In genomic region chr16:66418165-66418962, GRCh38 we compare ENCODE assay signal across 19 cellular contexts. TPM values are rescaled to one million over a fixed set of nuclear protein-coding genes. Genes with fewer than 3 reads are reported as not detected.
DNase-seq lines count a peak whose midpoint lies in the region; ATAC-seq and TF ChIP-seq lines count a peak whose summit lies in the region.
"Had no signal": no experiment of that assay in that cellular context is flagged by ENCODE, and none has a peak within 500 bp of the region (broad histone marks: within the 10 kb centered on the region; RNA-seq: fewer than 3 reads in every experiment).

No MANE protein-coding gene starts in this region.

- no peak overlapping the region for H3K4me3 Mint-ChIP-seq in type B pancreatic cell

- no peak overlapping the region for H3K4me3 ChIP-seq in NB4 (ENCODE audit: low read depth, low read length)
- H3K4me3 ChIP-seq in PC-9: no peak overlapping the region
- H3K4me3 ChIP-seq in tibial artery: no peak overlapping the region

- DNase-seq in NB4 (ENCODE audit: low read depth) (peak; percentile 28), PC-9 (no peak), foreskin keratinocyte (no peak), type B pancreatic cell (ENCODE audit: extremely low spot score, unreplicated experiment) (peak; percentile 32), tibial artery (no peak), NCI-H1417 (lab: John Stamatoyannopoulos, UW) (no peak), HUDEP-2 (lab: John Stamatoyannopoulos, UW; ENCODE audit: unreplicated experiment in 76 of 76) (no peak)
- DNase-seq: BE2C; Calu3; CD4-positive, alpha-beta memory T cell; DMS53; NCI-H1105; NCI-H187; NCI-H345; NCI-H69 had no signal

- intact Hi-C loops in PC-9 (cut with micrococcal nuclease; ENCODE audit: unreplicated experiment): no loop called here
- intact Hi-C loops in tibial artery (cut with DNase I; ENCODE audit: low total_unique reads): no loop called here

- CTCF ChIA-PET in PC-9 (lab: Charles Lee): no interaction called here

- H3K27me3 Mint-ChIP-seq in type B pancreatic cell: peaks cover 32% of the 10 kb centered on the region

- H3K27ac ChIP-seq in PC-9 (0 out of 2 replicates have a peak overlapping the region, but pooled peaks have one; percentile 71), foreskin keratinocyte (peak overlapping the region; percentile 36), tibial artery (no peak overlapping the region)

- H3K9me3 Mint-ChIP-seq in type B pancreatic cell: no peaks in the 10 kb centered on the region

- H3K36me3 Mint-ChIP-seq in type B pancreatic cell: no peaks in the 10 kb centered on the region
- H3K36me3 Mint-ChIP-seq: CD4-positive, alpha-beta memory T cell had no signal

- H3K27me3 ChIP-seq in PC-9 (ENCODE audit: insufficient read depth, low read depth) (no peaks in the 10 kb centered on the region), foreskin keratinocyte (peaks cover 10% of the 10 kb centered on the region), tibial artery (peaks cover 0 to 20% of the 10 kb centered on the region in 2 donors)

- H3K4me1 ChIP-seq in PC-9 (replicated peaks; ENCODE audit: insufficient read depth) (peaks cover 19% of the 10 kb centered on the region), foreskin keratinocyte (peaks cover 6% of the 10 kb centered on the region), tibial artery (no peaks in the 10 kb centered on the region)
- H3K4me1 ChIP-seq: BE2C had no signal

- H3K36me3 ChIP-seq in PC-9 (ENCODE audit: low read depth) (no peaks in the 10 kb centered on the region), tibial artery (no peaks in the 10 kb centered on the region)
- H3K36me3 ChIP-seq: BE2C had no signal

- no peak overlapping the region for H2AFZ ChIP-seq in PC-9

- ATAC-seq in foreskin keratinocyte: no peak
- ATAC-seq: HepG2, Right ventricle myocardium inferior had no signal

- H3K79me2 ChIP-seq in PC-9 (ENCODE audit: low read depth): no peaks in the 10 kb centered on the region

- TF ChIP-seq CTCF in NB4 (IDR thresholded peaks at IDR 0.05; ENCODE audit: low read depth, low read length) (no peak), PC-9 (conservative IDR thresholded peaks at IDR 0.05) (no peak), foreskin keratinocyte (conservative IDR thresholded peaks at IDR 0.05) (no peak), type B pancreatic cell (conservative IDR thresholded peaks at IDR 0.05) (no peak), tibial artery (IDR thresholded peaks at IDR 0.05) (no peak)

- TF ChIP-seq POLR2A in NB4 (IDR thresholded peaks at IDR 0.05; ENCODE audit: extremely low read depth, insufficient read length): no peak

- H3K9me3 ChIP-seq in PC-9 (ENCODE audit: insufficient read depth, low read depth) (no peaks in the 10 kb centered on the region; the same call in 1 of the 2 replicates), tibial artery (no peaks in the 10 kb centered on the region)
- H3K9me3 ChIP-seq: BE2C had no signal

- H3K9me2 ChIP-seq in PC-9 (ENCODE audit: insufficient read depth): no peaks in the 10 kb centered on the region

- POLR2A ChIA-PET in PC-9 (lab: Charles Lee; ENCODE audit: unreplicated experiment): no interaction called here

- peaks cover 20% of the 10 kb centered on the region for H3F3A ChIP-seq in PC-9 (ENCODE audit: insufficient read depth, low read depth)

- no peak overlapping the region for H3K4me2 ChIP-seq in PC-9

- H3K4me1 Mint-ChIP-seq in type B pancreatic cell (ENCODE audit: unreplicated experiment): no peaks in the 10 kb centered on the region

- H3K27ac Mint-ChIP-seq in type B pancreatic cell: no peak overlapping the region

- H4K20me1 ChIP-seq in PC-9 (ENCODE audit: insufficient read depth): no peaks in the 10 kb centered on the region

- no TSS peak for BruUV-seq in PC-9 (replicated peaks; lab: Mats Ljungman, UMichigan)

RNA-seq across cellular contexts. Expression of gene BEAN1, which starts 8.7 kb away (rescaled TPM):
- 0.37 and 0.48 TPM in 2 replicates for total RNA-seq in PC-9 (2021)
- total RNA-seq in foreskin keratinocyte: 0.10 and 0.14 TPM in 2 replicates
- 0.04 and 0.37 TPM in 2 replicates for polyA plus RNA-seq in foreskin keratinocyte
- 1.1 and 3.2 TPM in 2 replicates for total RNA-seq in type B pancreatic cell (ENCODE audit: low replicate concordance)
- total RNA-seq: CD4-positive, alpha-beta memory T cell; H1 had no signal

RNA-seq across cellular contexts. Expression of gene CDH5, which starts 51.9 kb away (rescaled TPM):
- total RNA-seq in PC-9 (2021) (2.4 and 3.6 TPM in 2 replicates), foreskin keratinocyte (0.04 TPM in 1 of 2 replicates, not detected in the other), type B pancreatic cell (ENCODE audit: low replicate concordance) (0.40 and 0.46 TPM in 2 replicates)
- 0.02 TPM in 1 of 2 replicates, not detected in the other for polyA plus RNA-seq in foreskin keratinocyte
- total RNA-seq: Calu3; CD4-positive, alpha-beta memory T cell; MCF 10A had no signal
- polyA plus RNA-seq: CD4-positive, alpha-beta memory T cell had no signal

Comparison
In these comparisons a context has a peak if more than half of its experiments do, and no peak if none do; other contexts are left out.
1. DNase-seq: peak in NB4 (single experiment) and type B pancreatic cell (single experiment); none in PC-9 (0 of 2), foreskin keratinocyte (0 of 2), tibial artery (0 of 2), NCI-H1417 (0 of 3) and HUDEP-2 (0 of 76).
2. H3K27ac ChIP-seq: peak in PC-9 (single experiment) and foreskin keratinocyte (single experiment); none in tibial artery (0 of 2).